8 cellular contexts compared by ENCODE assay signal in the genomic region with DNA sequence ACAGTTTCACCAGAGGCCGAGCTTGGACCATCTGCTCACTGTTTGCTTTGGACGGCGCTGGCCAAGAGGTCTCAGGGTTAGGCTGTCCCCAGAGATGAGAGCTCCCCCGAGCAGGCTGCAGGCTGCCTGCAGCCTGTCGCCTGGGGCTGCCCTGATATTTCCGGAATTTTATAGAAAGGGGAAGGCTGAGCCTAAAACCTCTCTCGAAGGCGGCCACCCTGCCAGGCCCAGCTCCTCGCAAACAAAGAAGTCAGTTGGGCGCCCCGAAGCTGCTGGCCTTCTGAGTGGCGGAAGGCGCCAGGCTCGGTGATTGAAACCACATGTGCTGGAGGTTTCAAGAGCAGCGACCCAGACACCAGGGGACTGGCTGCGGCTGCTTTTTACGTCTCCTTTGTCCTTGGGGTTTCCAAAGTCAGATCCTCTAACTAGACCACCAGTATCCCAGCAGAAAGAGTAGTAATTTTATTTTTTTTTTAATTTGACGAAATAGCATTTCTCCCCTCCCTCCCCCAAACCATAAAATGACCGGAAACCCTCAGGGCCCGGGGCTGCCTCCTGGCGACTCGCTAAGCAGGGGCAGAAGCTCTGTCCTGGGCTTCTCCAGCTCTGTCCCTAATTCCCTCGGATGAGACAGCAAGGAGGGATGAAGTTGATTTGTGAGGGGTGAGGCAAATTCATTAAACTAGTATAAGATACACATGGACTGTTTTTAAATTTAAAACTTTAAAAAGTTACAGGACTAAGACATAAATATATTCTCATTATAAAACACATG. TPM values are rescaled to one million over a fixed set of nuclear protein-coding genes. Genes with fewer than 3 reads are reported as not detected.
A peak's percentile ranks its signal among the peaks of the same experiment; 100 is the strongest.
DNase-seq lines count a peak whose midpoint lies in the region; ATAC-seq, FAIRE-seq and TF ChIP-seq lines count a peak whose summit lies in the region.

No MANE protein-coding gene starts in this region.

- ATAC-seq in K562: peak; percentile 49; the same call in 2 of the 3 replicates
- no peak for ATAC-seq in stimulated activated naive CD8-positive, alpha-beta T cell treated with anti-CD3 and anti-CD28 coated beads, Interleukin-15, Interleukin-2, amounts not matched to agents 100 U/mL and 50 U/mL, for 24 hours
- ATAC-seq in HG02610 (IDR thresholded peaks at IDR 0.05; ENCODE audit: unreplicated experiment): no peak

- H3K4me1 ChIP-seq in K562 (replicated peaks in 1 of 2; ENCODE audit: control insufficient read depth in 2 of 2, insufficient read depth in 2 of 2, low read length in 2 of 2) (0 out of 5 replicates have a peak, but pooled peaks cover 0 to 2% of the 10 kb centered on the region in 2 experiments), kidney (ENCODE audit: control insufficient read depth in 1 of 2, insufficient read depth in 1 of 2, low read depth in 1 of 2, low read length in 2 of 2) (no peaks in the 10 kb centered on the region), subcutaneous abdominal adipose tissue (ENCODE audit: control insufficient read depth in 5 of 5, insufficient read depth in 5 of 5, low read length in 5 of 5) (peaks cover 0 to 35% (median 22%) of the 10 kb centered on the region in 5 donors)

- intact Hi-C loops in K562 (cut with micrococcal nuclease) (no loop called here), kidney (cut with DNase I) (no loop called here)
- intact Hi-C loops in activated CD4-positive, alpha-beta T cell treated with anti-CD3 and anti-CD28 coated beads, Interleukin-2, amount 10 ng/mL, durations not matched to agents 24 days and 14 days (cut with micrococcal nuclease): no loop called here
- intact Hi-C loops in activated naive CD4-positive, alpha-beta T cell treated with anti-CD3 and anti-CD28 coated beads for 36 hours (cut with micrococcal nuclease): no loop called here

- TF ChIP-seq EP300 in K562 (IDR thresholded peaks at IDR 0.05; ENCODE audit: low read length): no peak

- H3K27me3 ChIP-seq in H7 (ENCODE audit: control insufficient read depth, insufficient read depth, low read length): no peaks in the 10 kb centered on the region
- peaks cover 15 to 23% of the 10 kb centered on the region in 2 experiments; a peak in 3 of 5 replicates for H3K27me3 ChIP-seq in K562 (ENCODE audit: control insufficient read depth in 2 of 2, insufficient read depth in 2 of 2, low read length in 2 of 2)
- H3K27me3 ChIP-seq in subcutaneous abdominal adipose tissue (ENCODE audit: control insufficient read depth in 5 of 5, insufficient read depth in 4 of 5, low read length in 5 of 5): no peaks in the 10 kb centered on the region

- no peaks in the 10 kb centered on the region for H3K9me3 ChIP-seq in K562 (replicated peaks; ENCODE audit: control insufficient read depth, insufficient read depth, low read depth, low read length)
- H3K9me3 ChIP-seq in kidney (ENCODE audit: control insufficient read depth in 1 of 2, low read length in 2 of 2): no peaks in the 10 kb centered on the region
- no peaks in the 10 kb centered on the region for H3K9me3 ChIP-seq in subcutaneous abdominal adipose tissue (ENCODE audit: control insufficient read depth in 5 of 5, low read length in 5 of 5)

- H3K4me3 ChIP-seq in H7 (ENCODE audit: insufficient read depth, low read depth, low read length) (no peak overlapping the region), K562 (no peak overlapping the region), kidney (ENCODE audit: low read length in 2 of 2) (no peak overlapping the region), subcutaneous abdominal adipose tissue (ENCODE audit: low read depth in 1 of 5, low read length in 5 of 5) (peak overlapping the region in 4 of 5 donors; percentile 8 to 47 (median 32))

- H3K27me3 Mint-ChIP-seq in activated CD4-positive, alpha-beta T cell treated with anti-CD3 and anti-CD28 coated beads, Interleukin-2, amount 10 ng/mL, durations not matched to agents 24 days and 14 days: peaks cover 1% of the 10 kb centered on the region
- H3K27me3 Mint-ChIP-seq in activated naive CD4-positive, alpha-beta T cell treated with anti-CD3 and anti-CD28 coated beads for 36 hours (ENCODE audit: low read depth): peaks cover 2% of the 10 kb centered on the region

- H3K27ac ChIP-seq in K562 (ENCODE audit: extremely low read depth, low read depth, low read length) (no peak overlapping the region), kidney (ENCODE audit: low read depth in 2 of 2, low read length in 2 of 2) (no peak overlapping the region), subcutaneous abdominal adipose tissue (ENCODE audit: low read depth, low read length) (peak overlapping the region; percentile 87)

- no peaks in the 10 kb centered on the region for H3K9me1 ChIP-seq in K562 (ENCODE audit: control insufficient read depth, insufficient read depth, low read length)

- TF ChIP-seq RAD21 in K562 (CRISPR knock-in tag; conservative IDR thresholded peaks at IDR 0.05 in 1 of 2, IDR thresholded peaks at IDR 0.05 in 1 of 2): no peak

- H3K79me2 ChIP-seq in K562 (ENCODE audit: control insufficient read depth, insufficient read depth, low read length): no peaks in the 10 kb centered on the region

- H3K9ac ChIP-seq in K562 (ENCODE audit: insufficient read depth in 1 of 2, low read depth in 2 of 2, low read length in 2 of 2) (no peak overlapping the region), kidney (ENCODE audit: low read length in 2 of 2) (no peak overlapping the region), subcutaneous abdominal adipose tissue (ENCODE audit: low read length in 5 of 5) (peak overlapping the region in 3 of 5 donors; percentile 26 to 51 (median 48))

- H2AFZ ChIP-seq in K562 (ENCODE audit: low read depth, low read length): 0 out of 2 replicates have a peak overlapping the region, but pooled peaks have one; percentile 14

- BruUV-seq in K562 (replicated peaks; lab: Mats Ljungman, UMichigan): no TSS peak

- no peaks in the 10 kb centered on the region for H3K4me1 Mint-ChIP-seq in activated CD4-positive, alpha-beta T cell treated with anti-CD3 and anti-CD28 coated beads, Interleukin-2, amount 10 ng/mL, durations not matched to agents 24 days and 14 days
- peaks cover 4% of the 10 kb centered on the region for H3K4me1 Mint-ChIP-seq in activated naive CD4-positive, alpha-beta T cell treated with anti-CD3 and anti-CD28 coated beads for 36 hours (ENCODE audit: low read depth)

- no peaks in the 10 kb centered on the region for H4K20me1 ChIP-seq in K562 (replicated peaks; ENCODE audit: control insufficient read depth, insufficient read depth, low read length)

- peak; percentile 81 for DNase-seq in H7
- DNase-seq in K562 (ENCODE audit: extremely low read depth in 1 of 4, low spot score in 3 of 4): no peak
- DNase-seq in kidney: peak; percentile 97
- no peak for DNase-seq in stimulated activated naive CD8-positive, alpha-beta T cell treated with anti-CD3 and anti-CD28 coated beads, Interleukin-15, Interleukin-2, amounts not matched to agents 100 U/mL and 50 U/mL, for 24 hours
- DNase-seq in activated CD4-positive, alpha-beta T cell treated with anti-CD3 and anti-CD28 coated beads, Interleukin-2, amount 10 ng/mL, durations not matched to agents 24 days and 14 days: no peak
- DNase-seq in activated naive CD4-positive, alpha-beta T cell treated with anti-CD3 and anti-CD28 coated beads for 36 hours: no peak

- H3K27ac Mint-ChIP-seq in activated CD4-positive, alpha-beta T cell treated with anti-CD3 and anti-CD28 coated beads, Interleukin-2, amount 10 ng/mL, durations not matched to agents 24 days and 14 days: no peak overlapping the region
- no peak overlapping the region for H3K27ac Mint-ChIP-seq in activated naive CD4-positive, alpha-beta T cell treated with anti-CD3 and anti-CD28 coated beads for 36 hours

- H3K36me3 ChIP-seq in H7 (replicated peaks; ENCODE audit: control insufficient read depth, insufficient read depth, low read length) (no peaks in the 10 kb centered on the region), K562 (ENCODE audit: control insufficient read depth, insufficient read depth, low read length) (no peaks in the 10 kb centered on the region), kidney (ENCODE audit: control insufficient read depth in 1 of 2, insufficient read depth in 2 of 2, low read length in 2 of 2) (no peaks in the 10 kb centered on the region), subcutaneous abdominal adipose tissue (ENCODE audit: control insufficient read depth in 5 of 5, insufficient read depth in 5 of 5, low read length in 5 of 5) (no peaks in the 10 kb centered on the region)

- no peaks in the 10 kb centered on the region for H3K36me3 Mint-ChIP-seq in activated CD4-positive, alpha-beta T cell treated with anti-CD3 and anti-CD28 coated beads, Interleukin-2, amount 10 ng/mL, durations not matched to agents 24 days and 14 days (ENCODE audit: low read depth)
- no peaks in the 10 kb centered on the region for H3K36me3 Mint-ChIP-seq in activated naive CD4-positive, alpha-beta T cell treated with anti-CD3 and anti-CD28 coated beads for 36 hours (ENCODE audit: low read depth)

- POLR2A ChIA-PET in K562 (lab: Yijun Ruan, JAX): no interaction called here

- no peak for TF ChIP-seq CTCF in K562 (IDR thresholded peaks at IDR 0.05 in 2 of 3, conservative IDR thresholded peaks at IDR 0.05 in 1 of 3; ENCODE audit: insufficient read depth in 2 of 3, low read depth in 1 of 3, low read length in 3 of 3)
- TF ChIP-seq CTCF in kidney (IDR thresholded peaks at IDR 0.05; ENCODE audit: borderline replicate concordance, extremely low read depth, insufficient read depth): no peak

- 6% methylated on average over 23 of the region's 23 CpGs for WGBS in K562 (ENCODE audit: insufficient coverage, low coverage, missing lambda C conversion rate)

- no peak overlapping the region for H3K4me2 ChIP-seq in K562 (ENCODE audit: insufficient read depth, low read length)

- in situ Hi-C loops in K562 (cut with MboI): no loop called here

- no peaks in the 10 kb centered on the region for H3K9me3 Mint-ChIP-seq in activated CD4-positive, alpha-beta T cell treated with anti-CD3 and anti-CD28 coated beads, Interleukin-2, amount 10 ng/mL, durations not matched to agents 24 days and 14 days
- H3K9me3 Mint-ChIP-seq in activated naive CD4-positive, alpha-beta T cell treated with anti-CD3 and anti-CD28 coated beads for 36 hours: no peaks in the 10 kb centered on the region

- CTCF ChIA-PET in K562 (lab: Yijun Ruan, JAX; ENCODE audit: low intra/inter-chr PET ratio): no interaction called here
- CTCF ChIA-PET in activated naive CD4-positive, alpha-beta T cell treated with anti-CD3 and anti-CD28 coated beads for 36 hours (lab: Charles Lee): interaction anchor here (0.7 to 1.0 kb wide), 3 partner anchors 27 to 125 kb away, joined by 3 to 4 read pairs (median 3); no protein-coding TSS in a partner anchor

- FAIRE-seq in K562 (lab: Jason Lieb, UNC) (no peak), kidney (lab: Jason Lieb, UNC) (no peak)

- TF ChIP-seq POLR2A in K562 (conservative IDR thresholded peaks at IDR 0.05): no peak

- H3K4me3 Mint-ChIP-seq in activated CD4-positive, alpha-beta T cell treated with anti-CD3 and anti-CD28 coated beads, Interleukin-2, amount 10 ng/mL, durations not matched to agents 24 days and 14 days: no peak overlapping the region
- H3K4me3 Mint-ChIP-seq in activated naive CD4-positive, alpha-beta T cell treated with anti-CD3 and anti-CD28 coated beads for 36 hours: no peak overlapping the region

RNA-seq across cellular contexts. Expression of a gene that starts 57.4 kb away (rescaled TPM):
- total RNA-seq in H7 (2014; rRNA removed; shearing (Covaris generic)): 17.6 and 24.3 TPM in 2 replicates
- total RNA-seq in K562 (2011; cell fraction: chromatin; rRNA removed; ENCODE audit: low replicate concordance): not detected in 2 replicates
- total RNA-seq in K562 (2011; cell fraction: nucleolus; rRNA removed): not detected in 2 replicates
- not detected in 2 replicates for total RNA-seq in K562 (2011; cell fraction: nucleoplasm; rRNA removed)
- total RNA-seq in K562 (2014; rRNA removed): not detected in 2 replicates
- total RNA-seq in K562 (2014; rRNA removed; fragmentation: Illumina TruSeq; extraction: Trizol): not detected in 2 replicates
- total RNA-seq in K562 (2015; rRNA removed; fragmentation: Illumina TruSeq; extraction: Trizol): not detected in 2 replicates
- 0.02 and 0.49 TPM in 2 replicates for total RNA-seq in K562 (2021)
- not detected in 2 replicates for polyA plus RNA-seq in K562 (2011; rRNA removed)
- not detected in 2 replicates for polyA plus RNA-seq in K562 (2011; cell fraction: cytosol; rRNA removed)
- polyA plus RNA-seq in K562 (2011; cell fraction: nucleus; rRNA removed): not detected in 2 replicates
- 0.03 and 0.05 TPM in 2 replicates for polyA plus RNA-seq in K562 (2012)
- polyA plus RNA-seq in K562 (2014; fragmentation: Illumina TruSeq; extraction: Trizol): not detected in 2 replicates
- under 1 TPM; 0.03 to 0.15 TPM for polyA plus RNA-seq in K562 (2014; fragmentation: Nextera tagmentation; extraction: Ambion mirVana)
- not detected in 2 replicates for polyA plus RNA-seq in K562 (2014; rRNA removed)
- not detected in 2 replicates for polyA minus RNA-seq in K562 (2011; rRNA and poly(A)+ RNA removed)
- not detected in 2 replicates for polyA minus RNA-seq in K562 (2011; cell fraction: cytosol; rRNA and poly(A)+ RNA removed)
- polyA minus RNA-seq in K562 (2011; cell fraction: nucleus; rRNA and poly(A)+ RNA removed): 0.13 TPM in 1 of 2 replicates, not detected in the other
- total RNA-seq in kidney: 6.8 TPM
- 1.2 TPM for polyA plus RNA-seq in kidney (ENCODE audit: insufficient read depth, low read depth, low replicate concordance)
- total RNA-seq in activated CD4-positive, alpha-beta T cell treated with anti-CD3 and anti-CD28 coated beads, Interleukin-2, amount 10 ng/mL, durations not matched to agents 24 days and 14 days: 0.05 and 0.12 TPM in 2 replicates
- total RNA-seq in activated naive CD4-positive, alpha-beta T cell treated with anti-CD3 and anti-CD28 coated beads for 36 hours: under 1 TPM; 0.14 to 0.15 TPM

Comparison
In these comparisons a context has a peak if more than half of its experiments do, and no peak if none do; other contexts are left out.
1. DNase-seq: peak in H7 (single experiment) and kidney (single experiment); none in K562 (0 of 4), stimulated activated naive CD8-positive, alpha-beta T cell treated with anti-CD3 and anti-CD28 coated beads, Interleukin-15, Interleukin-2, amounts not matched to agents 100 U/mL and 50 U/mL, for 24 hours (single experiment), activated CD4-positive, alpha-beta T cell treated with anti-CD3 and anti-CD28 coated beads, Interleukin-2, amount 10 ng/mL, durations not matched to agents 24 days and 14 days (single experiment) and activated naive CD4-positive, alpha-beta T cell treated with anti-CD3 and anti-CD28 coated beads for 36 hours (single experiment).
2. H3K4me3 ChIP-seq: peak in subcutaneous abdominal adipose tissue (4 of 5); none in H7 (single experiment), K562 (single experiment) and kidney (0 of 2).
3. H3K9ac ChIP-seq: peak in subcutaneous abdominal adipose tissue (3 of 5); none in K562 (0 of 2) and kidney (0 of 2).